Comparison of ENCODE assay signal across 1 cellular context in the genomic region with DNA sequence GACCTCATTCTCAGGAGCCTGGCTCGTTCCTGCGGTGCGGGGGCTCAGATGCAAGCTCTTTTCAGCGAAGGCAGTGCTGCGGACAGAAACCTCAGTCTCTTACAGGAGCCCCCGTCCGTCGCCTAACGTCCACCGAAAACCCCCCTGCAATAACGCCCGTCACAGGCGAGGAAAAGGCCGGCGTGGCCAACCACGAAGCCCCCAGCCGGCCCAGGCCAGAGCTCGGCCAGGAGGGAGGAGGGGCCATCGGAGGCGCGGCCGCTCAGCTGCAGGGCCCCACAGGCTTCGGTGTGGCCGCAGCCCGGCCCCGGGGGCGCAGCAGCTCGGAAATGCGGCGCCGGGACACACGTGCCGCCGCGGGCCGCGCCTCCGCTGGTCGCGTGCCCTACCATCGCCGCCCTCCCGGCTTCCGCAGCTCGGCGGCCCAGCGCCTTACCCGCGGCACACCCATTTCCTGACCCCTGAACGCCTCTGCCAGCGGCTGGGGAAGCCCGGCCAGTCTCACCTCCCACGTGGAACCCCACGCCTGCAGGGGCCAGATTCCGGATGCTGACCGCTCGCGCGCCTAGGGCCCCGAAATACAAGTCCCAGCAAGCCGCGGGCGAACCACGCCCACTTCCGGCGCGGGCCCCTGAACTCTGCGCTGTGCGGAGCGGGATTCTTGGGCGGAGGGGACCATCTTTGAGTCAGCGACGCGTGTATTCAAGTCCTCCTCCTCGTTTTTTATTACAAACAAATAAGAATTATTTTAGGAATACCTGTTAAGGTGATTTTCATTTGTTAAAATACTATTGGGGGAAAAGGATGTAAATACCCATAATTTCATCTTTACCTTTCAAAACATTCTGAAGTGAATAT.
TF ChIP-seq lines count a peak whose summit lies in the region.

ZNF239 (minus strand) TSS at position 582 of the 858 bp plus-strand sequence. CDS start 16,537 bp downstream, outside the sequence.

TF ChIP-seq in K562, 482 proteins besides CTCF, POLR2A, EP300 and RAD21 (continued from another document and continues in another):
- TF ChIP-seq, protein P1, sequence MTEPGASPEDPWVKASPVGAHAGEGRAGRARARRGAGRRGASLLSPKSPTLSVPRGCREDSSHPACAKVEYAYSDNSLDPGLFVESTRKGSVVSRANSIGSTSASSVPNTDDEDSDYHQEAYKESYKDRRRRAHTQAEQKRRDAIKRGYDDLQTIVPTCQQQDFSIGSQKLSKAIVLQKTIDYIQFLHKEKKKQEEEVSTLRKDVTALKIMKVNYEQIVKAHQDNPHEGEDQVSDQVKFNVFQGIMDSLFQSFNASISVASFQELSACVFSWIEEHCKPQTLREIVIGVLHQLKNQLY (CRISPR knock-in tag; conservative IDR thresholded peaks at IDR 0.05), result peak in 1 of 2 experiments; percentile 71; a peak in 1 of 4 replicates
- TF ChIP-seq ZNF24 (IDR thresholded peaks at IDR 0.05) (no peak), SRSF9 (IDR thresholded peaks at IDR 0.05; ENCODE audit: borderline replicate concordance, low read depth, low read length) (no peak), BACH1 (tag; IDR thresholded peaks at IDR 0.05) (no peak), ZNF239 (CRISPR knock-in tag; IDR thresholded peaks at IDR 0.05) (peak; percentile 34; the same call in 1 of the 2 replicates), CAMTA2 (CRISPR knock-in tag; conservative IDR thresholded peaks at IDR 0.05) (no peak), ZNF354B (CRISPR knock-in tag; IDR thresholded peaks at IDR 0.05) (no peak), MBD2 (IDR thresholded peaks at IDR 0.05; ENCODE audit: borderline replicate concordance, low read depth) (peak; percentile 75; the same call in 1 of the 2 replicates), RBM34 (IDR thresholded peaks at IDR 0.05; ENCODE audit: borderline replicate concordance, insufficient read depth, low read length) (no peak), STAT5A (IDR thresholded peaks at IDR 0.05; ENCODE audit: borderline replicate concordance, low read length) (no peak), ADNP (tag; IDR thresholded peaks at IDR 0.05) (no peak), MYBL2 (IDR thresholded peaks at IDR 0.05; ENCODE audit: low read depth) (no peak), MYBL2 (CRISPR knock-in tag; IDR thresholded peaks at IDR 0.05; ENCODE audit: borderline replicate concordance) (no peak), BRCA1 (IDR thresholded peaks at IDR 0.05) (no peak), BRCA1 (CRISPR knock-in tag; IDR thresholded peaks at IDR 0.05) (0 out of 2 replicates have a peak, but pooled peaks have one; percentile 63), TCF15 (CRISPR knock-in tag; IDR thresholded peaks at IDR 0.05) (no peak), ZZZ3 (IDR thresholded peaks at IDR 0.05) (no peak), ZNF395 (CRISPR knock-in tag; IDR thresholded peaks at IDR 0.05) (peak; percentile 87), TOE1 (IDR thresholded peaks at IDR 0.05; ENCODE audit: borderline replicate concordance) (no peak), TOE1 (CRISPR knock-in tag; IDR thresholded peaks at IDR 0.05; ENCODE audit: borderline replicate concordance, low read depth) (no peak), PCBP2 (IDR thresholded peaks at IDR 0.05; ENCODE audit: low read depth, low read length, poor library complexity, severe bottlenecking) (no peak), DDX20 (tag; IDR thresholded peaks at IDR 0.05; ENCODE audit: low read depth) (no peak), ZNF589 (CRISPR knock-in tag; IDR thresholded peaks at IDR 0.05; ENCODE audit: low read depth) (no peak), FOXP1 (CRISPR knock-in tag; IDR thresholded peaks at IDR 0.05) (peak; percentile 99; the same call in 1 of the 2 replicates), ZKSCAN8 (CRISPR knock-in tag; IDR thresholded peaks at IDR 0.05) (no peak), BRD9 (IDR thresholded peaks at IDR 0.05; ENCODE audit: low read depth, partially characterized antibody) (no peak), ZKSCAN1 (IDR thresholded peaks at IDR 0.05; ENCODE audit: low read depth, low read length) (no peak), HMG20A (CRISPR knock-in tag; conservative IDR thresholded peaks at IDR 0.05) (peak; percentile 40; the same call in 1 of the 2 replicates), ZBTB1 (CRISPR knock-in tag; IDR thresholded peaks at IDR 0.05; ENCODE audit: borderline replicate concordance, low read depth) (peak; percentile 88), KDM5B (IDR thresholded peaks at IDR 0.05; ENCODE audit: insufficient replicate concordance, low read depth, low read length) (peak; percentile 39), LARP7 (IDR thresholded peaks at IDR 0.05) (no peak), ZNF12 (CRISPR knock-in tag; IDR thresholded peaks at IDR 0.05) (peak; percentile 43; the same call in 1 of the 2 replicates), TAF9B (IDR thresholded peaks at IDR 0.05; ENCODE audit: partially characterized antibody) (peak; percentile 13), KLF16 (IDR thresholded peaks at IDR 0.05) (no peak), TBL1XR1 (IDR thresholded peaks at IDR 0.05; ENCODE audit: low read length in 2 of 2) (no peak; a peak in 1 of 4 replicates), ZNF408 (CRISPR knock-in tag; IDR thresholded peaks at IDR 0.05; ENCODE audit: low read depth) (no peak), SMAD4 (CRISPR knock-in tag; conservative IDR thresholded peaks at IDR 0.05) (peak; percentile 85), SREBF1 (IDR thresholded peaks at IDR 0.05; ENCODE audit: borderline replicate concordance, low read depth, low read length) (no peak), PHF8 (IDR thresholded peaks at IDR 0.05; ENCODE audit: borderline replicate concordance, low read length) (peak; percentile 83; the same call in 1 of the 2 replicates), ELF1 (tag; IDR thresholded peaks at IDR 0.05) (peak; percentile 75), STAT6 (CRISPR knock-in tag; IDR thresholded peaks at IDR 0.05) (no peak), PTBP1 (IDR thresholded peaks at IDR 0.05; ENCODE audit: low read depth, low read length) (no peak), ZNF583 (CRISPR knock-in tag; IDR thresholded peaks at IDR 0.05) (peak; percentile 54; the same call in 1 of the 2 replicates), SMAD1 (IDR thresholded peaks at IDR 0.05; ENCODE audit: low read depth, low read length, partially characterized antibody) (no peak), ZNF444 (CRISPR knock-in tag; IDR thresholded peaks at IDR 0.05) (no peak), BMI1 (IDR thresholded peaks at IDR 0.05; ENCODE audit: low read length) (no peak), NFIC (IDR thresholded peaks at IDR 0.05) (peak; percentile 22)
- TF ChIP-seq, protein P2, sequence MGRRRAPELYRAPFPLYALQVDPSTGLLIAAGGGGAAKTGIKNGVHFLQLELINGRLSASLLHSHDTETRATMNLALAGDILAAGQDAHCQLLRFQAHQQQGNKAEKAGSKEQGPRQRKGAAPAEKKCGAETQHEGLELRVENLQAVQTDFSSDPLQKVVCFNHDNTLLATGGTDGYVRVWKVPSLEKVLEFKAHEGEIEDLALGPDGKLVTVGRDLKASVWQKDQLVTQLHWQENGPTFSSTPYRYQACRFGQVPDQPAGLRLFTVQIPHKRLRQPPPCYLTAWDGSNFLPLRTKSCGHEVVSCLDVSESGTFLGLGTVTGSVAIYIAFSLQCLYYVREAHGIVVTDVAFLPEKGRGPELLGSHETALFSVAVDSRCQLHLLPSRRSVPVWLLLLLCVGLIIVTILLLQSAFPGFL (CRISPR knock-in tag; IDR thresholded peaks at IDR 0.05), result no peak
- TF ChIP-seq, protein P3, sequence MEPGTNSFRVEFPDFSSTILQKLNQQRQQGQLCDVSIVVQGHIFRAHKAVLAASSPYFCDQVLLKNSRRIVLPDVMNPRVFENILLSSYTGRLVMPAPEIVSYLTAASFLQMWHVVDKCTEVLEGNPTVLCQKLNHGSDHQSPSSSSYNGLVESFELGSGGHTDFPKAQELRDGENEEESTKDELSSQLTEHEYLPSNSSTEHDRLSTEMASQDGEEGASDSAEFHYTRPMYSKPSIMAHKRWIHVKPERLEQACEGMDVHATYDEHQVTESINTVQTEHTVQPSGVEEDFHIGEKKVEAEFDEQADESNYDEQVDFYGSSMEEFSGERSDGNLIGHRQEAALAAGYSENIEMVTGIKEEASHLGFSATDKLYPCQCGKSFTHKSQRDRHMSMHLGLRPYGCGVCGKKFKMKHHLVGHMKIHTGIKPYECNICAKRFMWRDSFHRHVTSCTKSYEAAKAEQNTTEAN (CRISPR knock-in tag; IDR thresholded peaks at IDR 0.05), result peak; percentile 82; the same call in 1 of the 2 replicates
- TF ChIP-seq, protein P4, sequence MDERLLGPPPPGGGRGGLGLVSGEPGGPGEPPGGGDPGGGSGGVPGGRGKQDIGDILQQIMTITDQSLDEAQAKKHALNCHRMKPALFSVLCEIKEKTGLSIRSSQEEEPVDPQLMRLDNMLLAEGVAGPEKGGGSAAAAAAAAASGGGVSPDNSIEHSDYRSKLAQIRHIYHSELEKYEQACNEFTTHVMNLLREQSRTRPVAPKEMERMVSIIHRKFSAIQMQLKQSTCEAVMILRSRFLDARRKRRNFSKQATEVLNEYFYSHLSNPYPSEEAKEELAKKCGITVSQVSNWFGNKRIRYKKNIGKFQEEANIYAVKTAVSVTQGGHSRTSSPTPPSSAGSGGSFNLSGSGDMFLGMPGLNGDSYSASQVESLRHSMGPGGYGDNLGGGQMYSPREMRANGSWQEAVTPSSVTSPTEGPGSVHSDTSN (CRISPR knock-in tag; IDR thresholded peaks at IDR 0.05; ENCODE audit: low read depth), result no peak
- TF ChIP-seq, protein P4 (tag; conservative IDR thresholded peaks at IDR 0.05; ENCODE audit: low read depth), result no peak
- TF ChIP-seq, protein P5, sequence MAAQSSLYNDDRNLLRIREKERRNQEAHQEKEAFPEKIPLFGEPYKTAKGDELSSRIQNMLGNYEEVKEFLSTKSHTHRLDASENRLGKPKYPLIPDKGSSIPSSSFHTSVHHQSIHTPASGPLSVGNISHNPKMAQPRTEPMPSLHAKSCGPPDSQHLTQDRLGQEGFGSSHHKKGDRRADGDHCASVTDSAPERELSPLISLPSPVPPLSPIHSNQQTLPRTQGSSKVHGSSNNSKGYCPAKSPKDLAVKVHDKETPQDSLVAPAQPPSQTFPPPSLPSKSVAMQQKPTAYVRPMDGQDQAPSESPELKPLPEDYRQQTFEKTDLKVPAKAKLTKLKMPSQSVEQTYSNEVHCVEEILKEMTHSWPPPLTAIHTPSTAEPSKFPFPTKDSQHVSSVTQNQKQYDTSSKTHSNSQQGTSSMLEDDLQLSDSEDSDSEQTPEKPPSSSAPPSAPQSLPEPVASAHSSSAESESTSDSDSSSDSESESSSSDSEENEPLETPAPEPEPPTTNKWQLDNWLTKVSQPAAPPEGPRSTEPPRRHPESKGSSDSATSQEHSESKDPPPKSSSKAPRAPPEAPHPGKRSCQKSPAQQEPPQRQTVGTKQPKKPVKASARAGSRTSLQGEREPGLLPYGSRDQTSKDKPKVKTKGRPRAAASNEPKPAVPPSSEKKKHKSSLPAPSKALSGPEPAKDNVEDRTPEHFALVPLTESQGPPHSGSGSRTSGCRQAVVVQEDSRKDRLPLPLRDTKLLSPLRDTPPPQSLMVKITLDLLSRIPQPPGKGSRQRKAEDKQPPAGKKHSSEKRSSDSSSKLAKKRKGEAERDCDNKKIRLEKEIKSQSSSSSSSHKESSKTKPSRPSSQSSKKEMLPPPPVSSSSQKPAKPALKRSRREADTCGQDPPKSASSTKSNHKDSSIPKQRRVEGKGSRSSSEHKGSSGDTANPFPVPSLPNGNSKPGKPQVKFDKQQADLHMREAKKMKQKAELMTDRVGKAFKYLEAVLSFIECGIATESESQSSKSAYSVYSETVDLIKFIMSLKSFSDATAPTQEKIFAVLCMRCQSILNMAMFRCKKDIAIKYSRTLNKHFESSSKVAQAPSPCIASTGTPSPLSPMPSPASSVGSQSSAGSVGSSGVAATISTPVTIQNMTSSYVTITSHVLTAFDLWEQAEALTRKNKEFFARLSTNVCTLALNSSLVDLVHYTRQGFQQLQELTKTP (IDR thresholded peaks at IDR 0.05; ENCODE audit: low read depth in 1 of 2, partially characterized antibody in 2 of 2), result peak in 1 of 2 experiments; percentile 87
